In the genomic region with DNA sequence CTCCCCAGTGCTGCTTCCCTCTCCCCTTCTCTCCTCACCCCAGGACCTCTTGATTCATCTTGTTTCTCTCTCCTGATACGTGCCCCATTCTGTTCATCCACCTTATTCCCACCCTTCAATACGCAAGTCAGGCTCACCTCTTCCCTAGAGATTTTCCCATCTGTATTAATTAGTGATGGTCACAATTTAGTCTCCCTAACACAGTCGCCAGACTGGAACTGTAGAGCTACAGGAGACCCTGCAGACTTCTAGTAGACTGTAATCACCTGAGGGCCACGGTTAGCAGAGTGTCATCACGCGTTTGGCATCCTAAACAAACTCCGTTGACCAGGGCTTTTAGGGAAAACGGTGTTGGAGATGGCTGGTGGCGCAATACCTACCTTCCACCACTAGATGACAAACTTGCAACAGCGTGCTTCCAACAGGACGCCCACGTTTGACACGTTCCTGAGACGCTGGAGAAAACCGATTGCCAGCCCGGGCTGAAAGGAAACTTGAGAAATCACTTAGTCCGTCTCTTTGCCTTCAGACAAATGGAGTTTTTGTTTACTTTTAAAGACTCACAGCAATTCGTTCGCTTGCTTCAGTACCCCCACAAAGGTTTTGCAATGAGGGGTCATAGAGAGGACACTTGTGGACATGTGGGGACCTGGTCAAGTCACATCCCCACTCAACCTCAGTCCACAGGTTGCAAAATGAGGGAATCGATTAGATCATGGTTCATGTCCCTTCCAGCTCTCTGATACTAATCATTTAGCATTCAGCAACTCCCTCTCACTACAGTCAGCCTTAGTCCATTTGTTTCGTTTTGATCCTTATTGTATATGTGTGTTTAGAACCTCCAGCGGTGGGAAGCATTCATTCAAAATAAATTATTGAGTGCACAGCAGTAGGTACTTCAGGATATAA, we compare ENCODE assay signal across 1 cellular context.
TF ChIP-seq lines count a peak whose summit lies in the region.

No MANE protein-coding gene starts in this region.

TF ChIP-seq in HepG2, 621 proteins besides CTCF, POLR2A, EP300 and RAD21 (continued from another document and continues in another):
- TF ChIP-seq, protein P1, sequence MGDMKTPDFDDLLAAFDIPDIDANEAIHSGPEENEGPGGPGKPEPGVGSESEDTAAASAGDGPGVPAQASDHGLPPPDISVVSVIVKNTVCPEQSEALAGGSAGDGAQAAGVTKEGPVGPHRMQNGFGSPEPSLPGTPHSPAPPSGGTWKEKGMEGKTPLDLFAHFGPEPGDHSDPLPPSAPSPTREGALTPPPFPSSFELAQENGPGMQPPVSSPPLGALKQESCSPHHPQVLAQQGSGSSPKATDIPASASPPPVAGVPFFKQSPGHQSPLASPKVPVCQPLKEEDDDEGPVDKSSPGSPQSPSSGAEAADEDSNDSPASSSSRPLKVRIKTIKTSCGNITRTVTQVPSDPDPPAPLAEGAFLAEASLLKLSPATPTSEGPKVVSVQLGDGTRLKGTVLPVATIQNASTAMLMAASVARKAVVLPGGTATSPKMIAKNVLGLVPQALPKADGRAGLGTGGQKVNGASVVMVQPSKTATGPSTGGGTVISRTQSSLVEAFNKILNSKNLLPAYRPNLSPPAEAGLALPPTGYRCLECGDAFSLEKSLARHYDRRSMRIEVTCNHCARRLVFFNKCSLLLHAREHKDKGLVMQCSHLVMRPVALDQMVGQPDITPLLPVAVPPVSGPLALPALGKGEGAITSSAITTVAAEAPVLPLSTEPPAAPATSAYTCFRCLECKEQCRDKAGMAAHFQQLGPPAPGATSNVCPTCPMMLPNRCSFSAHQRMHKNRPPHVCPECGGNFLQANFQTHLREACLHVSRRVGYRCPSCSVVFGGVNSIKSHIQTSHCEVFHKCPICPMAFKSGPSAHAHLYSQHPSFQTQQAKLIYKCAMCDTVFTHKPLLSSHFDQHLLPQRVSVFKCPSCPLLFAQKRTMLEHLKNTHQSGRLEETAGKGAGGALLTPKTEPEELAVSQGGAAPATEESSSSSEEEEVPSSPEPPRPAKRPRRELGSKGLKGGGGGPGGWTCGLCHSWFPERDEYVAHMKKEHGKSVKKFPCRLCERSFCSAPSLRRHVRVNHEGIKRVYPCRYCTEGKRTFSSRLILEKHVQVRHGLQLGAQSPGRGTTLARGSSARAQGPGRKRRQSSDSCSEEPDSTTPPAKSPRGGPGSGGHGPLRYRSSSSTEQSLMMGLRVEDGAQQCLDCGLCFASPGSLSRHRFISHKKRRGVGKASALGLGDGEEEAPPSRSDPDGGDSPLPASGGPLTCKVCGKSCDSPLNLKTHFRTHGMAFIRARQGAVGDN (CRISPR knock-in tag; IDR thresholded peaks at IDR 0.05) = no peak; the same call in 1 of the 2 replicates
- TF ChIP-seq TEAD3 (CRISPR knock-in tag; optimal IDR thresholded peaks at IDR 0.05; ENCODE audit: borderline replicate concordance) (peak; percentile 85), ZNF44 (CRISPR knock-in tag; IDR thresholded peaks at IDR 0.05) (peak; percentile 91; the same call in 1 of the 2 replicates), ZMYM4 (CRISPR knock-in tag; IDR thresholded peaks at IDR 0.05) (peak; percentile 47; the same call in 1 of the 2 replicates), IKZF4 (CRISPR knock-in tag; IDR thresholded peaks at IDR 0.05; ENCODE audit: borderline replicate concordance, low read depth, not compliant biosample characterization) (peak; percentile 60), GFI1 (CRISPR knock-in tag; IDR thresholded peaks at IDR 0.05; ENCODE audit: borderline replicate concordance) (peak; percentile 57; the same call in 1 of the 2 replicates), ZNF503 (CRISPR knock-in tag; IDR thresholded peaks at IDR 0.05) (no peak), HNRNPLL (IDR thresholded peaks at IDR 0.05; ENCODE audit: low read depth, low read length, poor library complexity, severe bottlenecking) (no peak), YEATS2 (CRISPR knock-in tag; IDR thresholded peaks at IDR 0.05; ENCODE audit: borderline replicate concordance) (peak; percentile 57; the same call in 1 of the 2 replicates), KLF13 (CRISPR knock-in tag; IDR thresholded peaks at IDR 0.05) (no peak), FOXP1 (IDR thresholded peaks at IDR 0.05) (no peak), FOXP1 (CRISPR knock-in tag; IDR thresholded peaks at IDR 0.05) (peak; percentile 21), ZNF331 (CRISPR knock-in tag; IDR thresholded peaks at IDR 0.05) (peak; percentile 44; the same call in 1 of the 2 replicates), HES4 (CRISPR knock-in tag; IDR thresholded peaks at IDR 0.05; ENCODE audit: borderline replicate concordance) (no peak), ARNT (IDR thresholded peaks at IDR 0.05) (no peak), RXRA (CRISPR knock-in tag; IDR thresholded peaks at IDR 0.05) (peak; percentile 83; the same call in 1 of the 2 replicates), ZEB1 (IDR thresholded peaks at IDR 0.05; ENCODE audit: insufficient replicate concordance, low read depth) (no peak), ZNF136 (CRISPR knock-in tag; IDR thresholded peaks at IDR 0.05; ENCODE audit: low read depth) (0 out of 2 replicates have a peak, but pooled peaks have one; percentile 87), PBX3 (CRISPR knock-in tag; IDR thresholded peaks at IDR 0.05; ENCODE audit: borderline replicate concordance) (no peak), SOX6 (IDR thresholded peaks at IDR 0.05) (no peak), SOX6 (CRISPR knock-in tag; IDR thresholded peaks at IDR 0.05) (peak; percentile 57), FIP1L1 (IDR thresholded peaks at IDR 0.05; ENCODE audit: borderline replicate concordance, insufficient read depth, low read depth, low read length) (no peak), SP4 (CRISPR knock-in tag; IDR thresholded peaks at IDR 0.05) (no peak), LBX2 (CRISPR knock-in tag; IDR thresholded peaks at IDR 0.05; ENCODE audit: borderline replicate concordance) (no peak), ZNF720 (CRISPR knock-in tag; IDR thresholded peaks at IDR 0.05) (no peak), CHCHD3 (CRISPR knock-in tag; IDR thresholded peaks at IDR 0.05) (0 out of 2 replicates have a peak, but pooled peaks have one; percentile 29), ADNP (CRISPR knock-in tag; IDR thresholded peaks at IDR 0.05) (no peak), HINFP (CRISPR knock-in tag; IDR thresholded peaks at IDR 0.05; ENCODE audit: low read depth) (peak; percentile 52; the same call in 1 of the 2 replicates), POLR2AphosphoS5 (IDR thresholded peaks at IDR 0.05; ENCODE audit: low read depth, low read length) (no peak), ZNF3 (CRISPR knock-in tag; IDR thresholded peaks at IDR 0.05) (0 out of 2 replicates have a peak, but pooled peaks have one; percentile 30)
- TF ChIP-seq, protein P2, sequence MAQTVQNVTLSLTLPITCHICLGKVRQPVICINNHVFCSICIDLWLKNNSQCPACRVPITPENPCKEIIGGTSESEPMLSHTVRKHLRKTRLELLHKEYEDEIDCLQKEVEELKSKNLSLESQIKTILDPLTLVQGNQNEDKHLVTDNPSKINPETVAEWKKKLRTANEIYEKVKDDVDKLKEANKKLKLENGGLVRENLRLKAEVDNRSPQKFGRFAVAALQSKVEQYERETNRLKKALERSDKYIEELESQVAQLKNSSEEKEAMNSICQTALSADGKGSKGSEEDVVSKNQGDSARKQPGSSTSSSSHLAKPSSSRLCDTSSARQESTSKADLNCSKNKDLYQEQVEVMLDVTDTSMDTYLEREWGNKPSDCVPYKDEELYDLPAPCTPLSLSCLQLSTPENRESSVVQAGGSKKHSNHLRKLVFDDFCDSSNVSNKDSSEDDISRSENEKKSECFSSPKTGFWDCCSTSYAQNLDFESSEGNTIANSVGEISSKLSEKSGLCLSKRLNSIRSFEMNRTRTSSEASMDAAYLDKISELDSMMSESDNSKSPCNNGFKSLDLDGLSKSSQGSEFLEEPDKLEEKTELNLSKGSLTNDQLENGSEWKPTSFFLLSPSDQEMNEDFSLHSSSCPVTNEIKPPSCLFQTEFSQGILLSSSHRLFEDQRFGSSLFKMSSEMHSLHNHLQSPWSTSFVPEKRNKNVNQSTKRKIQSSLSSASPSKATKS (CRISPR knock-in tag; IDR thresholded peaks at IDR 0.05) = no peak
- TF ChIP-seq, protein P3, sequence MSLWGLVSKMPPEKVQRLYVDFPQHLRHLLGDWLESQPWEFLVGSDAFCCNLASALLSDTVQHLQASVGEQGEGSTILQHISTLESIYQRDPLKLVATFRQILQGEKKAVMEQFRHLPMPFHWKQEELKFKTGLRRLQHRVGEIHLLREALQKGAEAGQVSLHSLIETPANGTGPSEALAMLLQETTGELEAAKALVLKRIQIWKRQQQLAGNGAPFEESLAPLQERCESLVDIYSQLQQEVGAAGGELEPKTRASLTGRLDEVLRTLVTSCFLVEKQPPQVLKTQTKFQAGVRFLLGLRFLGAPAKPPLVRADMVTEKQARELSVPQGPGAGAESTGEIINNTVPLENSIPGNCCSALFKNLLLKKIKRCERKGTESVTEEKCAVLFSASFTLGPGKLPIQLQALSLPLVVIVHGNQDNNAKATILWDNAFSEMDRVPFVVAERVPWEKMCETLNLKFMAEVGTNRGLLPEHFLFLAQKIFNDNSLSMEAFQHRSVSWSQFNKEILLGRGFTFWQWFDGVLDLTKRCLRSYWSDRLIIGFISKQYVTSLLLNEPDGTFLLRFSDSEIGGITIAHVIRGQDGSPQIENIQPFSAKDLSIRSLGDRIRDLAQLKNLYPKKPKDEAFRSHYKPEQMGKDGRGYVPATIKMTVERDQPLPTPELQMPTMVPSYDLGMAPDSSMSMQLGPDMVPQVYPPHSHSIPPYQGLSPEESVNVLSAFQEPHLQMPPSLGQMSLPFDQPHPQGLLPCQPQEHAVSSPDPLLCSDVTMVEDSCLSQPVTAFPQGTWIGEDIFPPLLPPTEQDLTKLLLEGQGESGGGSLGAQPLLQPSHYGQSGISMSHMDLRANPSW (CRISPR knock-in tag; IDR thresholded peaks at IDR 0.05; ENCODE audit: borderline replicate concordance) = no peak
- TF ChIP-seq, protein P4, sequence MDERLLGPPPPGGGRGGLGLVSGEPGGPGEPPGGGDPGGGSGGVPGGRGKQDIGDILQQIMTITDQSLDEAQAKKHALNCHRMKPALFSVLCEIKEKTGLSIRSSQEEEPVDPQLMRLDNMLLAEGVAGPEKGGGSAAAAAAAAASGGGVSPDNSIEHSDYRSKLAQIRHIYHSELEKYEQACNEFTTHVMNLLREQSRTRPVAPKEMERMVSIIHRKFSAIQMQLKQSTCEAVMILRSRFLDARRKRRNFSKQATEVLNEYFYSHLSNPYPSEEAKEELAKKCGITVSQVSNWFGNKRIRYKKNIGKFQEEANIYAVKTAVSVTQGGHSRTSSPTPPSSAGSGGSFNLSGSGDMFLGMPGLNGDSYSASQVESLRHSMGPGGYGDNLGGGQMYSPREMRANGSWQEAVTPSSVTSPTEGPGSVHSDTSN (CRISPR knock-in tag; IDR thresholded peaks at IDR 0.05) = no peak
- TF ChIP-seq, protein P5, sequence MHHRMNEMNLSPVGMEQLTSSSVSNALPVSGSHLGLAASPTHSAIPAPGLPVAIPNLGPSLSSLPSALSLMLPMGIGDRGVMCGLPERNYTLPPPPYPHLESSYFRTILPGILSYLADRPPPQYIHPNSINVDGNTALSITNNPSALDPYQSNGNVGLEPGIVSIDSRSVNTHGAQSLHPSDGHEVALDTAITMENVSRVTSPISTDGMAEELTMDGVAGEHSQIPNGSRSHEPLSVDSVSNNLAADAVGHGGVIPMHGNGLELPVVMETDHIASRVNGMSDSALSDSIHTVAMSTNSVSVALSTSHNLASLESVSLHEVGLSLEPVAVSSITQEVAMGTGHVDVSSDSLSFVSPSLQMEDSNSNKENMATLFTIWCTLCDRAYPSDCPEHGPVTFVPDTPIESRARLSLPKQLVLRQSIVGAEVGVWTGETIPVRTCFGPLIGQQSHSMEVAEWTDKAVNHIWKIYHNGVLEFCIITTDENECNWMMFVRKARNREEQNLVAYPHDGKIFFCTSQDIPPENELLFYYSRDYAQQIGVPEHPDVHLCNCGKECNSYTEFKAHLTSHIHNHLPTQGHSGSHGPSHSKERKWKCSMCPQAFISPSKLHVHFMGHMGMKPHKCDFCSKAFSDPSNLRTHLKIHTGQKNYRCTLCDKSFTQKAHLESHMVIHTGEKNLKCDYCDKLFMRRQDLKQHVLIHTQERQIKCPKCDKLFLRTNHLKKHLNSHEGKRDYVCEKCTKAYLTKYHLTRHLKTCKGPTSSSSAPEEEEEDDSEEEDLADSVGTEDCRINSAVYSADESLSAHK (CRISPR knock-in tag; IDR thresholded peaks at IDR 0.05; ENCODE audit: borderline replicate concordance) = no peak
